ENCODE assay signal across 8 cellular contexts in genomic region chr19:1263198-1263597, GRCh38. TPM values are rescaled to one million over a fixed set of nuclear protein-coding genes. Genes with fewer than 3 reads are reported as not detected.
DNase-seq lines count a peak whose midpoint lies in the region; ATAC-seq and TF ChIP-seq lines count a peak whose summit lies in the region.

No MANE protein-coding gene starts in this region.

- POLR2A ChIA-PET in AG04450 (lab: Yijun Ruan, JAX): interaction anchor here (1.9 to 7.1 kb wide), 2 partner anchors 9 to 10 kb away, joined by 8 to 241 read pairs; no protein-coding TSS in a partner anchor
- POLR2A ChIA-PET in HEK293T (lab: Yijun Ruan, JAX): interaction anchor here (1.0 to 6.9 kb wide), 2 partner anchors 15 to 21 kb away, joined by 3 to 375 read pairs; partner anchors contain the start of genes ATP5F1D and CBARP

- H3K27me3 ChIP-seq in AG04450 (ENCODE audit: control insufficient read depth, insufficient read depth, low read length): no peaks in the 10 kb centered on the region

- no peaks in the 10 kb centered on the region for H3K27me3 Mint-ChIP-seq in central memory CD8-positive, alpha-beta T cell
- peaks cover 3% of the 10 kb centered on the region for H3K27me3 Mint-ChIP-seq in nephron progenitor cell (ENCODE audit: low read depth, poor library complexity)

- H3K9me3 ChIP-seq in AG04450 (ENCODE audit: control insufficient read depth, insufficient read depth, low read length): no peaks in the 10 kb centered on the region; the same call in 1 of the 2 replicates

- CTCF ChIA-PET in AG04450 (lab: Charles Lee) (interaction anchor here (1.5 kb wide), 1 partner anchor 19 kb away, joined by 6 read pairs; no protein-coding TSS in a partner anchor), HEK293T (lab: Yijun Ruan, JAX) (interaction anchor here (1.1 to 7.3 kb wide), 2 partner anchors 10 to 18 kb away, joined by 6 to 149 read pairs; no protein-coding TSS in a partner anchor)

- H3K27ac Mint-ChIP-seq in central memory CD8-positive, alpha-beta T cell (ENCODE audit: low read depth): peak overlapping the region; percentile 100
- peak overlapping the region; percentile 72 for H3K27ac Mint-ChIP-seq in nephron progenitor cell

- H3K4me3 Mint-ChIP-seq in central memory CD8-positive, alpha-beta T cell: peak overlapping the region; percentile 95
- peak overlapping the region; percentile 65 for H3K4me3 Mint-ChIP-seq in nephron progenitor cell

- no peak overlapping the region for H3K4me3 ChIP-seq in AG04450 (ENCODE audit: low read depth, low read length)

- peak overlapping the region; percentile 39 for H3K27ac ChIP-seq in AG04450 (ENCODE audit: low read depth, low read length)

- H3K4me1 Mint-ChIP-seq in central memory CD8-positive, alpha-beta T cell: peaks cover 64% of the 10 kb centered on the region
- H3K4me1 Mint-ChIP-seq in nephron progenitor cell: peaks cover 78% of the 10 kb centered on the region

- DNase-seq in AG04450 (ENCODE audit: low read depth, low spot score) (no peak), HK-2 (ENCODE audit: unreplicated experiment) (peak; percentile 68), nephron progenitor cell (no peak), HEK293T (ENCODE audit: extremely low spot score) (no peak)
- no peak for DNase-seq in central memory CD8-positive, alpha-beta T cell (ENCODE audit: low spot score in 2 of 2)
- DNase-seq in stimulated activated CD4-positive, alpha-beta T cell treated with anti-CD3 and anti-CD28 coated beads, Interleukin-4, amount 100 ng/mL, for 4 hours: no peak

- H3K9me3 Mint-ChIP-seq in central memory CD8-positive, alpha-beta T cell: no peaks in the 10 kb centered on the region
- H3K9me3 Mint-ChIP-seq in nephron progenitor cell: no peaks in the 10 kb centered on the region

- no peak for TF ChIP-seq CTCF in AG04450 (IDR thresholded peaks at IDR 0.05; ENCODE audit: low read depth, low read length)
- no peak for TF ChIP-seq CTCF in nephron progenitor cell (IDR thresholded peaks at IDR 0.05)

- H3K36me3 Mint-ChIP-seq in central memory CD8-positive, alpha-beta T cell (ENCODE audit: insufficient read depth): peaks cover 36% of the 10 kb centered on the region
- H3K36me3 Mint-ChIP-seq in nephron progenitor cell (ENCODE audit: low read depth): no peaks in the 10 kb centered on the region

- ATAC-seq in central memory CD8-positive, alpha-beta T cell (replicated peaks; ENCODE audit: extremely low read depth, poor library complexity, severe bottlenecking): no peak
- ATAC-seq in HG03045 (IDR thresholded peaks at IDR 0.05; ENCODE audit: unreplicated experiment) (no peak), GM19023 (IDR thresholded peaks at IDR 0.05; ENCODE audit: unreplicated experiment) (no peak)

TF ChIP-seq in HEK293T, 16 proteins besides CTCF, POLR2A, EP300 and RAD21:
- TF ChIP-seq ZNF384 (IDR thresholded peaks at IDR 0.05) (no peak), HDGF (IDR thresholded peaks at IDR 0.05; ENCODE audit: borderline replicate concordance) (no peak), SUZ12 (IDR thresholded peaks at IDR 0.05) (no peak), FOXK2 (IDR thresholded peaks at IDR 0.05) (no peak), FOXA1 (IDR thresholded peaks at IDR 0.05) (no peak), NFRKB (IDR thresholded peaks at IDR 0.05) (no peak), SP1 (IDR thresholded peaks at IDR 0.05) (no peak), ELF4 (IDR thresholded peaks at IDR 0.05) (no peak), LEF1 (IDR thresholded peaks at IDR 0.05; ENCODE audit: borderline replicate concordance) (no peak), BHLHE40 (IDR thresholded peaks at IDR 0.05; ENCODE audit: borderline replicate concordance) (no peak), L3MBTL2 (conservative IDR thresholded peaks at IDR 0.05) (no peak), FOXM1 (IDR thresholded peaks at IDR 0.05; ENCODE audit: borderline replicate concordance) (no peak), TARDBP (IDR thresholded peaks at IDR 0.05) (no peak), CTBP1 (IDR thresholded peaks at IDR 0.05; ENCODE audit: borderline replicate concordance) (no peak), ARNT (IDR thresholded peaks at IDR 0.05) (no peak)
- TF ChIP-seq, protein P1, sequence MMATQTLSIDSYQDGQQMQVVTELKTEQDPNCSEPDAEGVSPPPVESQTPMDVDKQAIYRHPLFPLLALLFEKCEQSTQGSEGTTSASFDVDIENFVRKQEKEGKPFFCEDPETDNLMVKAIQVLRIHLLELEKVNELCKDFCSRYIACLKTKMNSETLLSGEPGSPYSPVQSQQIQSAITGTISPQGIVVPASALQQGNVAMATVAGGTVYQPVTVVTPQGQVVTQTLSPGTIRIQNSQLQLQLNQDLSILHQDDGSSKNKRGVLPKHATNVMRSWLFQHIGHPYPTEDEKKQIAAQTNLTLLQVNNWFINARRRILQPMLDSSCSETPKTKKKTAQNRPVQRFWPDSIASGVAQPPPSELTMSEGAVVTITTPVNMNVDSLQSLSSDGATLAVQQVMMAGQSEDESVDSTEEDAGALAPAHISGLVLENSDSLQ (IDR thresholded peaks at IDR 0.05): no peak

RNA-seq across cellular contexts. Expression of gene CIRBP, which starts 5.9 kb away (rescaled TPM):
- 269 and 274 TPM in 2 replicates for polyA plus RNA-seq in AG04450 (2011; rRNA removed)
- polyA minus RNA-seq in AG04450 (2011; rRNA and poly(A)+ RNA removed): 121 and 143 TPM in 2 replicates

RNA-seq across cellular contexts. Expression of gene FAM174C, which starts 12.1 kb away (rescaled TPM):
- 16.6 and 29.1 TPM in 2 replicates for polyA plus RNA-seq in AG04450 (2011; rRNA removed)
- polyA minus RNA-seq in AG04450 (2011; rRNA and poly(A)+ RNA removed): 3.8 and 4.7 TPM in 2 replicates

RNA-seq across cellular contexts. Expression of gene MIDN, which starts 14.8 kb away (rescaled TPM):
- 6.6 and 10.6 TPM in 2 replicates for polyA plus RNA-seq in AG04450 (2011; rRNA removed)
- polyA minus RNA-seq in AG04450 (2011; rRNA and poly(A)+ RNA removed): 16.1 and 21.3 TPM in 2 replicates

RNA-seq across cellular contexts. Expression of gene ATP5F1D, which starts 21.6 kb away (rescaled TPM):
- 36.4 and 55.1 TPM in 2 replicates for polyA plus RNA-seq in AG04450 (2011; rRNA removed)
- polyA minus RNA-seq in AG04450 (2011; rRNA and poly(A)+ RNA removed): 19.4 and 21.4 TPM in 2 replicates

RNA-seq across cellular contexts. Expression of gene EFNA2, which starts 22.5 kb away (rescaled TPM):
- polyA plus RNA-seq in AG04450 (2011; rRNA removed): not detected in 2 replicates
- not detected in 2 replicates for polyA minus RNA-seq in AG04450 (2011; rRNA and poly(A)+ RNA removed)
